ENCODE assay signal across 1 cellular context in the genomic region with DNA sequence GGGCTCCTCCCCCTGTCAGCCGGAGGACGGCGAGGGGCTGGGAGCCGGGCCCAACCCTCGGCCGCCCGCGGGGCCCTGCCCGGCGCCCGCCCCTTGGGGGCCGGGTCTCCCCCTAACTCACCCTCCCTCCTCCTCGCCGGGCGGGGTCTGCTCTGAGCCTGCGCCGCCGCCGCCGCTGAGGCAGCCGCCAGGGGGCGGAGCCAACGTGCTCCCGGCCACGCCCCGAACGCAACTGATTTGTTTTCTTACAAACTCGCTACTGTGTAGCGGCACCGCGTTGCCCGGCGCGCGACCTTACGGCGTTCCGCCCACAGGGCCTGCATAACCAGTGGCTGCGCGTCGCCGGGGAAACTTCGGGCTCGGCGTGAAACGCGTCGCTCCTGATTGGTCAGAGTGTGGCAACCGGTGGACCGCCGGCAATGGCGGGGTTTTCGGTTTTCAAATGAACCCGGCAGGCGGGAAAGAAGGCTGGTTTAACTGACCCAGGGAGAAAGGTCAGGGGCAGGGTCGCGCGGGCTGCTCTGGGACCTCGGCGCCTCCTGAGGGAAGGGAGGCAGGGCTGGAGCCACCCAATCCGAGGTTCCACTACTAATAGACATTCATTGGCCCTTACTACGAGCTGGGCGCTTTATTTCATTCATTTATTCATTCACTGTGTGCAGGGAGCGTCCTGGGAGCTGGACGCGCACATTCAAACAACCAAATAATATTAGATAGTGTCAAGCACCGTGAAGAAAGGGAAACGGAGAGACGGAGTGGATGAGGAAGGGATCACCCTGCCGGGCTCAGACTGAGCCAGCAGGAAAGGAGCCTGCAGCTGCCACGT.
A peak's percentile ranks its signal among the peaks of the same experiment; 100 is the strongest.
TF ChIP-seq lines count a peak whose summit lies in the region.

A gene (minus strand): TSS at position 154 of the 826 bp plus-strand sequence. CDS start 326 bp downstream, outside the sequence.

TF ChIP-seq in K562, 482 proteins besides CTCF, POLR2A, EP300 and RAD21 (continued from another document and continues in another):
- TF ChIP-seq, protein P1, sequence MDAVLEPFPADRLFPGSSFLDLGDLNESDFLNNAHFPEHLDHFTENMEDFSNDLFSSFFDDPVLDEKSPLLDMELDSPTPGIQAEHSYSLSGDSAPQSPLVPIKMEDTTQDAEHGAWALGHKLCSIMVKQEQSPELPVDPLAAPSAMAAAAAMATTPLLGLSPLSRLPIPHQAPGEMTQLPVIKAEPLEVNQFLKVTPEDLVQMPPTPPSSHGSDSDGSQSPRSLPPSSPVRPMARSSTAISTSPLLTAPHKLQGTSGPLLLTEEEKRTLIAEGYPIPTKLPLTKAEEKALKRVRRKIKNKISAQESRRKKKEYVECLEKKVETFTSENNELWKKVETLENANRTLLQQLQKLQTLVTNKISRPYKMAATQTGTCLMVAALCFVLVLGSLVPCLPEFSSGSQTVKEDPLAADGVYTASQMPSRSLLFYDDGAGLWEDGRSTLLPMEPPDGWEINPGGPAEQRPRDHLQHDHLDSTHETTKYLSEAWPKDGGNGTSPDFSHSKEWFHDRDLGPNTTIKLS (IDR thresholded peaks at IDR 0.05; ENCODE audit: borderline replicate concordance, low read depth) = peak; percentile 90
- TF ChIP-seq STAT5A (IDR thresholded peaks at IDR 0.05; ENCODE audit: borderline replicate concordance, low read length) = no peak
- TF ChIP-seq GTF2F1 (IDR thresholded peaks at IDR 0.05; ENCODE audit: low read depth, low read length) = peak; percentile 32; the same call in 1 of the 2 replicates
- TF ChIP-seq, protein P2, sequence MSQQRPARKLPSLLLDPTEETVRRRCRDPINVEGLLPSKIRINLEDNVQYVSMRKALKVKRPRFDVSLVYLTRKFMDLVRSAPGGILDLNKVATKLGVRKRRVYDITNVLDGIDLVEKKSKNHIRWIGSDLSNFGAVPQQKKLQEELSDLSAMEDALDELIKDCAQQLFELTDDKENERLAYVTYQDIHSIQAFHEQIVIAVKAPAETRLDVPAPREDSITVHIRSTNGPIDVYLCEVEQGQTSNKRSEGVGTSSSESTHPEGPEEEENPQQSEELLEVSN (IDR thresholded peaks at IDR 0.05; ENCODE audit: borderline replicate concordance in 1 of 2, extremely low read depth in 1 of 2, insufficient read depth in 1 of 2, insufficient read length in 1 of 2, low read depth in 1 of 2, low read length in 1 of 2, poor library complexity in 1 of 2, severe bottlenecking in 1 of 2) = peak; percentile 79 to 80
- TF ChIP-seq, protein P3, sequence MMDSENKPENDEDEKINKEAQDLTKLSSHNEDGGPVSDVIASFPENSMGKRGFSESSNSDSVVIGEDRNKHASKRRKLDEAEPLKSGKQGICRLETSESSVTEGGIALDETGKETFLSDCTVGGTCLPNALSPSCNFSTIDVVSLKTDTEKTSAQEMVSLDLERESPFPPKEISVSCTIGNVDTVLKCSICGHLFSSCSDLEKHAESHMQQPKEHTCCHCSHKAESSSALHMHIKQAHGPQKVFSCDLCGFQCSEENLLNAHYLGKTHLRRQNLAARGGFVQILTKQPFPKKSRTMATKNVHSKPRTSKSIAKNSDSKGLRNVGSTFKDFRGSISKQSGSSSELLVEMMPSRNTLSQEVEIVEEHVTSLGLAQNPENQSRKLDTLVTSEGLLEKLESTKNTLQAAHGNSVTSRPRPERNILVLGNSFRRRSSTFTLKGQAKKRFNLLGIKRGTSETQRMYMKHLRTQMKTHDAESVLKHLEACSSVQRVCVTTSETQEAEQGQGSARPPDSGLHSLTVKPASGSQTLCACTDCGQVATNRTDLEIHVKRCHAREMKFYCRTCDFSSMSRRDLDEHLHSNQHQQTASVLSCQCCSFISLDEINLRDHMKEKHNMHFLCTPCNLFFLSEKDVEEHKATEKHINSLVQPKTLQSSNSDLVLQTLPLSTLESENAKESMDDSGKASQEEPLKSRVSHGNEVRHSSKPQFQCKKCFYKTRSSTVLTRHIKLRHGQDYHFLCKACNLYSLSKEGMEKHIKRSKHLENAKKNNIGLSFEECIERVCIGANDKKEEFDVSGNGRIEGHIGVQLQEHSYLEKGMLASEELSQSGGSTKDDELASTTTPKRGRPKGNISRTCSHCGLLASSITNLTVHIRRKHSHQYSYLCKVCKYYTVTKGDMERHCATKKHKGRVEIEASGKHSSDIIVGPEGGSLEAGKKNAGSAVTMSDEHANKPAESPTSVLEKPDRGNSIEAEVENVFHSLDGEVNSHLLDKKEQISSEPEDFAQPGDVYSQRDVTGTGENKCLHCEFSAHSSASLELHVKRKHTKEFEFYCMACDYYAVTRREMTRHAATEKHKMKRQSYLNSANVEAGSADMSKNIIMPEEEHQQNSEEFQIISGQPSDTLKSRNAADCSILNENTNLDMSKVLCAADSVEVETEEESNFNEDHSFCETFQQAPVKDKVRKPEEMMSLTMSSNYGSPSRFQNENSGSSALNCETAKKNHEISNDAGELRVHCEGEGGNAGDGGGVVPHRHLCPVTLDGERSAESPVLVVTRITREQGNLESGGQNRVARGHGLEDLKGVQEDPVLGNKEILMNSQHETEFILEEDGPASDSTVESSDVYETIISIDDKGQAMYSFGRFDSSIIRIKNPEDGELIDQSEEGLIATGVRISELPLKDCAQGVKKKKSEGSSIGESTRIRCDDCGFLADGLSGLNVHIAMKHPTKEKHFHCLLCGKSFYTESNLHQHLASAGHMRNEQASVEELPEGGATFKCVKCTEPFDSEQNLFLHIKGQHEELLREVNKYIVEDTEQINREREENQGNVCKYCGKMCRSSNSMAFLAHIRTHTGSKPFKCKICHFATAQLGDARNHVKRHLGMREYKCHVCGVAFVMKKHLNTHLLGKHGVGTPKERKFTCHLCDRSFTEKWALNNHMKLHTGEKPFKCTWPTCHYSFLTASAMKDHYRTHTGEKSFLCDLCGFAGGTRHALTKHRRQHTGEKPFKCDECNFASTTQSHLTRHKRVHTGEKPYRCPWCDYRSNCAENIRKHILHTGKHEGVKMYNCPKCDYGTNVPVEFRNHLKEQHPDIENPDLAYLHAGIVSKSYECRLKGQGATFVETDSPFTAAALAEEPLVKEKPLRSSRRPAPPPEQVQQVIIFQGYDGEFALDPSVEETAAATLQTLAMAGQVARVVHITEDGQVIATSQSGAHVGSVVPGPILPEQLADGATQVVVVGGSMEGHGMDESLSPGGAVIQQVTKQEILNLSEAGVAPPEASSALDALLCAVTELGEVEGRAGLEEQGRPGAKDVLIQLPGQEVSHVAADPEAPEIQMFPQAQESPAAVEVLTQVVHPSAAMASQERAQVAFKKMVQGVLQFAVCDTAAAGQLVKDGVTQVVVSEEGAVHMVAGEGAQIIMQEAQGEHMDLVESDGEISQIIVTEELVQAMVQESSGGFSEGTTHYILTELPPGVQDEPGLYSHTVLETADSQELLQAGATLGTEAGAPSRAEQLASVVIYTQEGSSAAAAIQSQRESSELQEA (IDR thresholded peaks at IDR 0.05; ENCODE audit: low read depth) = no peak
- no peak for TF ChIP-seq TARDBP (IDR thresholded peaks at IDR 0.05)
- TF ChIP-seq, protein P4, sequence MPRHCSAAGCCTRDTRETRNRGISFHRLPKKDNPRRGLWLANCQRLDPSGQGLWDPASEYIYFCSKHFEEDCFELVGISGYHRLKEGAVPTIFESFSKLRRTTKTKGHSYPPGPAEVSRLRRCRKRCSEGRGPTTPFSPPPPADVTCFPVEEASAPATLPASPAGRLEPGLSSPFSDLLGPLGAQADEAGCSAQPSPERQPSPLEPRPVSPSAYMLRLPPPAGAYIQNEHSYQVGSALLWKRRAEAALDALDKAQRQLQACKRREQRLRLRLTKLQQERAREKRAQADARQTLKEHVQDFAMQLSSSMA (CRISPR knock-in tag; IDR thresholded peaks at IDR 0.05) = no peak
- no peak for TF ChIP-seq SAFB2 (IDR thresholded peaks at IDR 0.05; ENCODE audit: borderline replicate concordance, low read depth, low read length, severe bottlenecking)
- TF ChIP-seq, protein P5, sequence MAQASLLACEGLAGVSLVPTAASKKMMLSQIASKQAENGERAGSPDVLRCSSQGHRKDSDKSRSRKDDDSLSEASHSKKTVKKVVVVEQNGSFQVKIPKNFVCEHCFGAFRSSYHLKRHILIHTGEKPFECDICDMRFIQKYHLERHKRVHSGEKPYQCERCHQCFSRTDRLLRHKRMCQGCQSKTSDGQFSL (CRISPR knock-in tag; IDR thresholded peaks at IDR 0.05) = no peak
- TF ChIP-seq, protein P5 (tag; IDR thresholded peaks at IDR 0.05) = no peak; a peak in 1 of 4 replicates
- peak; percentile 61 for TF ChIP-seq CEBPG (CRISPR knock-in tag; IDR thresholded peaks at IDR 0.05)
- TF ChIP-seq CEBPG (tag; conservative IDR thresholded peaks at IDR 0.05 in 1 of 2, IDR thresholded peaks at IDR 0.05 in 1 of 2) = no peak
- no peak for TF ChIP-seq ZSCAN32 (CRISPR knock-in tag; IDR thresholded peaks at IDR 0.05)
- no peak for TF ChIP-seq ZNF140 (CRISPR knock-in tag; IDR thresholded peaks at IDR 0.05)
- TF ChIP-seq TCF3 (CRISPR knock-in tag; IDR thresholded peaks at IDR 0.05) = no peak; the same call in 1 of the 2 replicates
- TF ChIP-seq GTF2A2 (tag; IDR thresholded peaks at IDR 0.05) = no peak
- TF ChIP-seq RUNX1 (IDR thresholded peaks at IDR 0.05; ENCODE audit: low read depth) = no peak
- TF ChIP-seq MAFK (IDR thresholded peaks at IDR 0.05; ENCODE audit: low read length) = no peak
- no peak for TF ChIP-seq HLTF (IDR thresholded peaks at IDR 0.05)
- TF ChIP-seq RHOXF2B (CRISPR knock-in tag; conservative IDR thresholded peaks at IDR 0.05) = no peak
- TF ChIP-seq WHSC1 (IDR thresholded peaks at IDR 0.05; ENCODE audit: low read length) = no peak
- TF ChIP-seq SMARCA4 (IDR thresholded peaks at IDR 0.05) = no peak
- TF ChIP-seq CBX2 (IDR thresholded peaks at IDR 0.05; ENCODE audit: insufficient read depth, low read length, poor library complexity, severe bottlenecking) = no peak
- peak; percentile 87 for TF ChIP-seq NCOA6 (IDR thresholded peaks at IDR 0.05)
- TF ChIP-seq NFE2 (IDR thresholded peaks at IDR 0.05; ENCODE audit: low read depth) = no peak
- TF ChIP-seq, protein P6, sequence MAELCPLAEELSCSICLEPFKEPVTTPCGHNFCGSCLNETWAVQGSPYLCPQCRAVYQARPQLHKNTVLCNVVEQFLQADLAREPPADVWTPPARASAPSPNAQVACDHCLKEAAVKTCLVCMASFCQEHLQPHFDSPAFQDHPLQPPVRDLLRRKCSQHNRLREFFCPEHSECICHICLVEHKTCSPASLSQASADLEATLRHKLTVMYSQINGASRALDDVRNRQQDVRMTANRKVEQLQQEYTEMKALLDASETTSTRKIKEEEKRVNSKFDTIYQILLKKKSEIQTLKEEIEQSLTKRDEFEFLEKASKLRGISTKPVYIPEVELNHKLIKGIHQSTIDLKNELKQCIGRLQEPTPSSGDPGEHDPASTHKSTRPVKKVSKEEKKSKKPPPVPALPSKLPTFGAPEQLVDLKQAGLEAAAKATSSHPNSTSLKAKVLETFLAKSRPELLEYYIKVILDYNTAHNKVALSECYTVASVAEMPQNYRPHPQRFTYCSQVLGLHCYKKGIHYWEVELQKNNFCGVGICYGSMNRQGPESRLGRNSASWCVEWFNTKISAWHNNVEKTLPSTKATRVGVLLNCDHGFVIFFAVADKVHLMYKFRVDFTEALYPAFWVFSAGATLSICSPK (IDR thresholded peaks at IDR 0.05; ENCODE audit: borderline replicate concordance) = no peak
- no peak for TF ChIP-seq LARP7 (IDR thresholded peaks at IDR 0.05)
- TF ChIP-seq SMAD2 (IDR thresholded peaks at IDR 0.05; ENCODE audit: low read depth, low read length) = no peak
- no peak for TF ChIP-seq MTA2 (IDR thresholded peaks at IDR 0.05; ENCODE audit: low read depth)
- TF ChIP-seq NCOA1 (IDR thresholded peaks at IDR 0.05; ENCODE audit: low read depth) = no peak
- TF ChIP-seq, protein P7, sequence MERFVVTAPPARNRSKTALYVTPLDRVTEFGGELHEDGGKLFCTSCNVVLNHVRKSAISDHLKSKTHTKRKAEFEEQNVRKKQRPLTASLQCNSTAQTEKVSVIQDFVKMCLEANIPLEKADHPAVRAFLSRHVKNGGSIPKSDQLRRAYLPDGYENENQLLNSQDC (CRISPR knock-in tag; IDR thresholded peaks at IDR 0.05) = 0 out of 2 replicates have a peak, but pooled peaks have one; percentile 18
- TF ChIP-seq, protein P8, sequence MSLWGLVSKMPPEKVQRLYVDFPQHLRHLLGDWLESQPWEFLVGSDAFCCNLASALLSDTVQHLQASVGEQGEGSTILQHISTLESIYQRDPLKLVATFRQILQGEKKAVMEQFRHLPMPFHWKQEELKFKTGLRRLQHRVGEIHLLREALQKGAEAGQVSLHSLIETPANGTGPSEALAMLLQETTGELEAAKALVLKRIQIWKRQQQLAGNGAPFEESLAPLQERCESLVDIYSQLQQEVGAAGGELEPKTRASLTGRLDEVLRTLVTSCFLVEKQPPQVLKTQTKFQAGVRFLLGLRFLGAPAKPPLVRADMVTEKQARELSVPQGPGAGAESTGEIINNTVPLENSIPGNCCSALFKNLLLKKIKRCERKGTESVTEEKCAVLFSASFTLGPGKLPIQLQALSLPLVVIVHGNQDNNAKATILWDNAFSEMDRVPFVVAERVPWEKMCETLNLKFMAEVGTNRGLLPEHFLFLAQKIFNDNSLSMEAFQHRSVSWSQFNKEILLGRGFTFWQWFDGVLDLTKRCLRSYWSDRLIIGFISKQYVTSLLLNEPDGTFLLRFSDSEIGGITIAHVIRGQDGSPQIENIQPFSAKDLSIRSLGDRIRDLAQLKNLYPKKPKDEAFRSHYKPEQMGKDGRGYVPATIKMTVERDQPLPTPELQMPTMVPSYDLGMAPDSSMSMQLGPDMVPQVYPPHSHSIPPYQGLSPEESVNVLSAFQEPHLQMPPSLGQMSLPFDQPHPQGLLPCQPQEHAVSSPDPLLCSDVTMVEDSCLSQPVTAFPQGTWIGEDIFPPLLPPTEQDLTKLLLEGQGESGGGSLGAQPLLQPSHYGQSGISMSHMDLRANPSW (CRISPR knock-in tag; IDR thresholded peaks at IDR 0.05) = no peak; the same call in 1 of the 2 replicates
- no peak for TF ChIP-seq ZNF184 (CRISPR knock-in tag; IDR thresholded peaks at IDR 0.05)
- TF ChIP-seq PRMT5 (CRISPR knock-in tag; IDR thresholded peaks at IDR 0.05) = no peak
- TF ChIP-seq NCOA4 (IDR thresholded peaks at IDR 0.05; ENCODE audit: partially characterized antibody) = no peak
- no peak for TF ChIP-seq HNRNPH1 (optimal IDR thresholded peaks at IDR 0.05; ENCODE audit: low read depth, low read length)
- no peak for TF ChIP-seq ZBED1 (IDR thresholded peaks at IDR 0.05)
- TF ChIP-seq KDM2B (CRISPR knock-in tag; IDR thresholded peaks at IDR 0.05) = no peak
- TF ChIP-seq PHF20 (IDR thresholded peaks at IDR 0.05; ENCODE audit: partially characterized antibody) = no peak
- TF ChIP-seq NFIC (IDR thresholded peaks at IDR 0.05) = no peak
